ENCODE assay signal across 29 cellular contexts in the genomic region with DNA sequence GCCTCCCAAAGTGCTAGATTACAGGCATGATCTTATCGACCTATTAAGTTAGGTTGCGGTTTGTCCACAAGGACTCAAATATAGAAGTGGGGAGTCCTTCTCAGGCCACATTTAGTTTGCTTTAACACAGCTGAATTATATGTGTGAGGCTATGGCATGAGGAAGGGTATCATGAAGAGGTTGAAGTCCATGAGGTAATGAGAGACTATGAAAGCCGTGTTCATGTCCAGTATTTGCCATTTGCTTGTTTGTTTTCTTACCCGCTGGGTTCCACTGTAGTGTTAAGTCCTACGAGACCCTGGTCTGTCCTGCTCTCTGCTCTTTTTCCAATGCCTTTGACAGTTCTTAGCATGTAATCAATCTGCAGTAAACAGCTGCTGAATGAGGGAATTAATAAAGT.
"Had no signal": no experiment of that assay in that cellular context is flagged by ENCODE, and none has a peak within 500 bp of the region (broad histone marks: within the 10 kb centered on the region; RNA-seq: fewer than 3 reads in every experiment).

No MANE protein-coding gene starts in this region.

- H3K4me1 ChIP-seq: stomach, suprapubic skin, testis, thyroid gland, tibial artery, tibial nerve, upper lobe of left lung, upper lobe of right lung, uterus, vagina had no signal

- H3K9me3 Mint-ChIP-seq: type B pancreatic cell had no signal

- H3K4me3 ChIP-seq: stomach, suprapubic skin, testis, thoracic aorta, thyroid gland, tibial artery, tibial nerve, transverse colon, upper lobe of left lung, upper lobe of right lung, uterus, vagina had no signal

- H3K4me1 Mint-ChIP-seq: stimulated activated effector memory CD8-positive, alpha-beta T cell treated with anti-CD3 and anti-CD28 coated beads, Interleukin-12 subunit alpha, Interleukin-12 subunit beta, amount 100 ng/mL, for 72 hours; stimulated activated memory B cell treated with anti-CD40 and anti-IgM and Interleukin-4, amounts not matched to agents 10 μg/mL and 1 μg/mL and 100 μg/mL, for 72 hours; stimulated activated naive B cell treated with anti-CD40 and anti-IgM and Interleukin-4, amounts not matched to agents 10 μg/mL and 1 μg/mL and 100 μg/mL, for 72 hours; stimulated activated naive CD8-positive, alpha-beta T cell treated with anti-CD3 and anti-CD28 coated beads, Interleukin-15, amount 100 ng/mL, for 72 hours had no signal

- H3K4me3 Mint-ChIP-seq: stimulated activated effector memory CD8-positive, alpha-beta T cell treated with anti-CD3 and anti-CD28 coated beads, Interleukin-12 subunit alpha, Interleukin-12 subunit beta, amount 100 ng/mL, for 72 hours; stimulated activated memory B cell treated with anti-CD40 and anti-IgM and Interleukin-4, amounts not matched to agents 10 μg/mL and 1 μg/mL and 100 μg/mL, for 72 hours; stimulated activated naive B cell treated with anti-CD40 and anti-IgM and Interleukin-4, amounts not matched to agents 10 μg/mL and 1 μg/mL and 100 μg/mL, for 72 hours; stimulated activated naive CD8-positive, alpha-beta T cell treated with anti-CD3 and anti-CD28 coated beads, Interleukin-15, amount 100 ng/mL, for 72 hours; stimulated activated naive CD8-positive, alpha-beta T cell treated with anti-CD3 and anti-CD28 coated beads, Interleukin-15, Interleukin-2, amounts not matched to agents 100 ng/mL and 50 ng/mL, for 24 hours; type B pancreatic cell had no signal

- H3K9me3 ChIP-seq: suprapubic skin, testis, thoracic aorta, thyroid gland, tibial artery, tibial nerve, transverse colon, upper lobe of left lung, upper lobe of right lung, uterus, vagina had no signal

- DNase-seq: stimulated activated CD4-positive, alpha-beta T cell treated with anti-CD3 and anti-CD28 coated beads, Interleukin-2, amount 100 ng/mL, for 48 hours; stimulated activated CD4-positive, alpha-beta T cell treated with anti-CD3 and anti-CD28 coated beads, Interleukin-4, amount 100 ng/mL, for 1 hour; stimulated activated CD4-positive, alpha-beta T cell treated with anti-CD3 and anti-CD28 coated beads, Interleukin-4, amount 100 ng/mL, for 24 hours; stimulated activated CD4-positive, alpha-beta T cell treated with anti-CD3 and anti-CD28 coated beads, Interleukin-4, amount 100 ng/mL, for 4 hours; stimulated activated CD8-positive, alpha-beta memory T cell treated with anti-CD3 and anti-CD28 coated beads, Interleukin-4, amount 100 ng/mL, for 48 hours; stimulated activated naive B cell treated with anti-CD40 and anti-IgM and Interleukin-4, amounts not matched to agents 10 μg/mL and 1 μg/mL and 100 μg/mL, for 72 hours; stimulated activated naive CD4-positive, alpha-beta T cell; stimulated activated naive CD4-positive, alpha-beta T cell treated with Interleukin-2 at 50 U/mL for 16 hours; stimulated activated naive CD8-positive, alpha-beta T cell treated with anti-CD3 and anti-CD28 coated beads, Interleukin-15, amount 100 ng/mL, for 72 hours; stimulated activated naive CD8-positive, alpha-beta T cell treated with anti-CD3 and anti-CD28 coated beads, Interleukin-15, Interleukin-2, amounts not matched to agents 100 U/mL and 50 U/mL, for 24 hours; stomach; substantia nigra; testis; thyroid gland; tibial artery; transverse colon; trophoblast cell; upper lobe of left lung; upper lobe of right lung; uterus had no signal

- ATAC-seq: stimulated activated effector memory CD8-positive, alpha-beta T cell treated with anti-CD3 and anti-CD28 coated beads, Interleukin-12 subunit alpha, Interleukin-12 subunit beta, amount 100 ng/mL, for 72 hours; stimulated activated memory B cell treated with anti-CD40 and anti-IgM and Interleukin-4, amounts not matched to agents 10 μg/mL and 1 μg/mL and 100 μg/mL, for 72 hours; stimulated activated naive B cell treated with anti-CD40 and anti-IgM and Interleukin-4, amounts not matched to agents 10 μg/mL and 1 μg/mL and 100 μg/mL, for 72 hours; stimulated activated naive CD8-positive, alpha-beta T cell treated with anti-CD3 and anti-CD28 coated beads, Interleukin-15, amount 100 ng/mL, for 72 hours; stimulated activated naive CD8-positive, alpha-beta T cell treated with anti-CD3 and anti-CD28 coated beads, Interleukin-15, Interleukin-2, amounts not matched to agents 100 U/mL and 50 U/mL, for 24 hours; upper lobe of right lung had no signal

- H3K36me3 Mint-ChIP-seq: stimulated activated effector memory CD8-positive, alpha-beta T cell treated with anti-CD3 and anti-CD28 coated beads, Interleukin-12 subunit alpha, Interleukin-12 subunit beta, amount 100 ng/mL, for 72 hours; stimulated activated memory B cell treated with anti-CD40 and anti-IgM and Interleukin-4, amounts not matched to agents 10 μg/mL and 1 μg/mL and 100 μg/mL, for 72 hours; stimulated activated naive B cell treated with anti-CD40 and anti-IgM and Interleukin-4, amounts not matched to agents 10 μg/mL and 1 μg/mL and 100 μg/mL, for 72 hours; type B pancreatic cell had no signal

- H3K36me3 ChIP-seq: stomach, suprapubic skin, thoracic aorta, thyroid gland, tibial artery, tibial nerve, transverse colon, upper lobe of left lung, upper lobe of right lung, uterus, vagina had no signal

- H3K27ac ChIP-seq: stomach, suprapubic skin, testis, thoracic aorta, thyroid gland, tibial artery, tibial nerve, transverse colon, upper lobe of left lung, upper lobe of right lung, uterus, vagina had no signal

- H3K27me3 Mint-ChIP-seq: stimulated activated memory B cell treated with anti-CD40 and anti-IgM and Interleukin-4, amounts not matched to agents 10 μg/mL and 1 μg/mL and 100 μg/mL, for 72 hours; stimulated activated naive B cell treated with anti-CD40 and anti-IgM and Interleukin-4, amounts not matched to agents 10 μg/mL and 1 μg/mL and 100 μg/mL, for 72 hours; stimulated activated naive CD8-positive, alpha-beta T cell treated with anti-CD3 and anti-CD28 coated beads, Interleukin-15, amount 100 ng/mL, for 72 hours; stimulated activated naive CD8-positive, alpha-beta T cell treated with anti-CD3 and anti-CD28 coated beads, Interleukin-15, Interleukin-2, amounts not matched to agents 100 ng/mL and 50 ng/mL, for 24 hours had no signal

- H3K27ac Mint-ChIP-seq: stimulated activated effector memory CD8-positive, alpha-beta T cell treated with anti-CD3 and anti-CD28 coated beads, Interleukin-12 subunit alpha, Interleukin-12 subunit beta, amount 100 ng/mL, for 72 hours; stimulated activated memory B cell treated with anti-CD40 and anti-IgM and Interleukin-4, amounts not matched to agents 10 μg/mL and 1 μg/mL and 100 μg/mL, for 72 hours; stimulated activated naive B cell treated with anti-CD40 and anti-IgM and Interleukin-4, amounts not matched to agents 10 μg/mL and 1 μg/mL and 100 μg/mL, for 72 hours; stimulated activated naive CD8-positive, alpha-beta T cell treated with anti-CD3 and anti-CD28 coated beads, Interleukin-15, amount 100 ng/mL, for 72 hours; stimulated activated naive CD8-positive, alpha-beta T cell treated with anti-CD3 and anti-CD28 coated beads, Interleukin-15, Interleukin-2, amounts not matched to agents 100 ng/mL and 50 ng/mL, for 24 hours; type B pancreatic cell had no signal

- FAIRE-seq: urothelium cell line had no signal

- H3K27me3 ChIP-seq: stomach, suprapubic skin, testis, thyroid gland, tibial artery, tibial nerve, transverse colon, upper lobe of left lung, upper lobe of right lung, uterus, vagina had no signal
